ENCODE assay signal across 10 cellular contexts in the genomic region with DNA sequence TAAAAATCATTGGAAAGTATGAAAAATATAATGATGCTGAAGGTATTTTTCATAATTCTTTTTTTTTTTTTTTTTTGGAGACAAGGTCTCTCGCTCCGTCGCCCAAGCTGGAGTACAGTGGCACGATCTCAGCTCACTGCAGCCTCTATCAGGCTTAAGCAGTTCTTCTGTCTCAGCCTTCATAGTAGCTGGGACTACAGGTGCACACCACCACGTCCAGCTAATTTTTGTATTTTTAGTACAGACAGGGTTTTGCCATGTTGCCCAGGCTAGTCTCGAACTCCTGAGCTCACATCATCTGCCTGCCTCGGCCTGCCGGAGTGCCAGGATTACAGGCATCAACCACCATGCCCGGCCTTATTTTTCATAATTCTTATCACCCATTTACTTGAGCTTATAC. TPM values are rescaled to one million over a fixed set of nuclear protein-coding genes. Genes with fewer than 3 reads are reported as not detected.
DNase-seq lines count a peak whose midpoint lies in the region; ATAC-seq and TF ChIP-seq lines count a peak whose summit lies in the region.
"Had no signal": no experiment of that assay in that cellular context is flagged by ENCODE, and none has a peak within 500 bp of the region (broad histone marks: within the 10 kb centered on the region; RNA-seq: fewer than 3 reads in every experiment).

No MANE protein-coding gene starts in this region.

- ATAC-seq in activated CD4-positive, alpha-beta T cell treated with anti-CD3 and anti-CD28 coated beads for 36 hours, result no peak

- H3K27me3 ChIP-seq in layer of hippocampus (ENCODE audit: control insufficient read depth, insufficient read depth, low read length) (no peaks in the 10 kb centered on the region), stomach (no peaks in the 10 kb centered on the region), ovary (no peaks in the 10 kb centered on the region), breast epithelium (no peaks in the 10 kb centered on the region)

- CTCF ChIA-PET in activated CD4-positive, alpha-beta T cell treated with anti-CD3 and anti-CD28 coated beads for 36 hours (lab: Charles Lee), result interaction anchor here (1.0 to 6.0 kb wide), 8 partner anchors 9 to 72 kb away, joined by 3 to 54 read pairs (median 8); no protein-coding TSS in a partner anchor
- CTCF ChIA-PET in activated CD4-positive, alpha-beta memory T cell treated with anti-CD3 and anti-CD28 coated beads for 36 hours (lab: Charles Lee), result interaction anchor here (0.7 to 9.1 kb wide), 8 partner anchors 8 to 308 kb away, joined by 3 to 74 read pairs (median 16); a partner anchor contains a TSS

- H3K27me3 Mint-ChIP-seq in activated CD4-positive, alpha-beta T cell treated with anti-CD3 and anti-CD28 coated beads for 36 hours, result no peaks in the 10 kb centered on the region
- no peaks in the 10 kb centered on the region for H3K27me3 Mint-ChIP-seq in activated CD4-positive, alpha-beta memory T cell treated with anti-CD3 and anti-CD28 coated beads for 36 hours

- DNase-seq in activated CD4-positive, alpha-beta T cell treated with anti-CD3 and anti-CD28 coated beads for 36 hours, result no peak
- DNase-seq in activated CD4-positive, alpha-beta T cell treated with anti-CD3 and anti-CD28 coated beads for 1 hour, result no peak
- DNase-seq in activated CD4-positive, alpha-beta memory T cell treated with anti-CD3 and anti-CD28 coated beads for 36 hours, result no peak
- DNase-seq in stomach (no peak), ovary (no peak), UCSD-AML1 (lab: John Stamatoyannopoulos, UW; ENCODE audit: unreplicated experiment) (no peak), breast epithelium (ENCODE audit: low spot score in 2 of 2) (no peak)
- DNase-seq: head of caudate nucleus, NCI-H2029 treated with DMSO at 0.1 percent for 48 hours had no signal

- H3K27ac ChIP-seq in layer of hippocampus (ENCODE audit: low read depth, low read length), result peak overlapping the region; percentile 63
- peak overlapping the region; percentile 61 to 99 (median 88) for H3K27ac ChIP-seq in stomach
- no peak overlapping the region for H3K27ac ChIP-seq in ovary
- peak overlapping the region in 1 of 2 donors; percentile 62 for H3K27ac ChIP-seq in breast epithelium

- 69 to 79% (median 77%) methylated on average over 9 of the region's 9 CpGs for WGBS in stomach, 5 donors
- WGBS in ovary, 3 donors, result 85 to 87% (median 86%) methylated on average over 9 of the region's 9 CpGs

- intact Hi-C loops in activated CD4-positive, alpha-beta T cell treated with anti-CD3 and anti-CD28 coated beads for 36 hours (cut with DNase I, micrococcal nuclease), result loop anchor here (1.0 to 10.0 kb wide), 6 partner anchors 8 to 1192 kb away; a partner anchor contains a TSS
- intact Hi-C loops in activated CD4-positive, alpha-beta memory T cell treated with anti-CD3 and anti-CD28 coated beads for 36 hours (cut with micrococcal nuclease), result loop anchor here (10.0 kb wide), 1 partner anchor 1192 kb away; no protein-coding TSS in a partner anchor
- intact Hi-C loops in stomach (cut with DNase I; ENCODE audit: low total_unique reads) (no loop called here), ovary (cut with DNase I) (no loop called here), breast epithelium (cut with DNase I; ENCODE audit: low total_unique reads) (no loop called here)

- H3K4me3 Mint-ChIP-seq in activated CD4-positive, alpha-beta T cell treated with anti-CD3 and anti-CD28 coated beads for 36 hours, result peak overlapping the region; percentile 74
- H3K4me3 Mint-ChIP-seq in activated CD4-positive, alpha-beta memory T cell treated with anti-CD3 and anti-CD28 coated beads for 36 hours, result peak overlapping the region; percentile 81

- H3K4me3 ChIP-seq in stomach (no peak overlapping the region), ovary (no peak overlapping the region), breast epithelium (no peak overlapping the region)

- H3K4me1 ChIP-seq in stomach, result peaks cover 77 to 100% (median 95%) of the 10 kb centered on the region in 4 donors
- H3K4me1 ChIP-seq in ovary (ENCODE audit: insufficient read depth), result peaks cover 4% of the 10 kb centered on the region
- peaks cover 0 to under 1% of the 10 kb centered on the region in 2 donors for H3K4me1 ChIP-seq in breast epithelium

- H3K9me3 Mint-ChIP-seq in activated CD4-positive, alpha-beta T cell treated with anti-CD3 and anti-CD28 coated beads for 36 hours (ENCODE audit: low read depth), result no peaks in the 10 kb centered on the region
- no peaks in the 10 kb centered on the region for H3K9me3 Mint-ChIP-seq in activated CD4-positive, alpha-beta memory T cell treated with anti-CD3 and anti-CD28 coated beads for 36 hours

- peaks cover 79% of the 10 kb centered on the region for H3K36me3 Mint-ChIP-seq in activated CD4-positive, alpha-beta T cell treated with anti-CD3 and anti-CD28 coated beads for 36 hours (ENCODE audit: low read depth)
- peaks cover 73% of the 10 kb centered on the region for H3K36me3 Mint-ChIP-seq in activated CD4-positive, alpha-beta memory T cell treated with anti-CD3 and anti-CD28 coated beads for 36 hours

- H3K4me1 Mint-ChIP-seq in activated CD4-positive, alpha-beta T cell treated with anti-CD3 and anti-CD28 coated beads for 36 hours, result peaks cover 94% of the 10 kb centered on the region
- H3K4me1 Mint-ChIP-seq in activated CD4-positive, alpha-beta memory T cell treated with anti-CD3 and anti-CD28 coated beads for 36 hours (ENCODE audit: low read depth), result peaks cover 90% of the 10 kb centered on the region

- TF ChIP-seq CTCF in stomach (IDR thresholded peaks at IDR 0.05) (no peak), ovary (IDR thresholded peaks at IDR 0.05) (no peak), breast epithelium (IDR thresholded peaks at IDR 0.05) (no peak)

- TF ChIP-seq POLR2A in stomach (IDR thresholded peaks at IDR 0.05) (no peak), ovary (IDR thresholded peaks at IDR 0.05) (no peak), breast epithelium (IDR thresholded peaks at IDR 0.05) (no peak)

- POLR2A ChIA-PET in activated CD4-positive, alpha-beta T cell treated with anti-CD3 and anti-CD28 coated beads for 36 hours (lab: Charles Lee), result interaction anchor here (0.6 to 7.2 kb wide), 7 partner anchors 8 to 224 kb away, joined by 3 to 88 read pairs (median 13); a partner anchor contains a TSS
- POLR2A ChIA-PET in activated CD4-positive, alpha-beta memory T cell treated with anti-CD3 and anti-CD28 coated beads for 36 hours (lab: Charles Lee), result interaction anchor here (1.0 to 12.1 kb wide), 7 partner anchors 6 to 224 kb away, joined by 3 to 176 read pairs (median 23); a partner anchor contains a TSS

- peaks cover 0 to 8% (median 3%) of the 10 kb centered on the region in 4 donors for H3K36me3 ChIP-seq in stomach
- H3K36me3 ChIP-seq in ovary, result no peaks in the 10 kb centered on the region
- H3K36me3 ChIP-seq in breast epithelium, result no peaks in the 10 kb centered on the region

- H3K9me3 ChIP-seq in stomach, result no peaks in the 10 kb centered on the region
- no peaks in the 10 kb centered on the region for H3K9me3 ChIP-seq in ovary
- H3K9me3 ChIP-seq in breast epithelium, result no peaks in the 10 kb centered on the region

- TF ChIP-seq EP300 in stomach (IDR thresholded peaks at IDR 0.05) (no peak), ovary (IDR thresholded peaks at IDR 0.05) (no peak)

- H3K27ac Mint-ChIP-seq in activated CD4-positive, alpha-beta T cell treated with anti-CD3 and anti-CD28 coated beads for 36 hours, result peak overlapping the region; percentile 100
- peak overlapping the region; percentile 100 for H3K27ac Mint-ChIP-seq in activated CD4-positive, alpha-beta memory T cell treated with anti-CD3 and anti-CD28 coated beads for 36 hours

RNA-seq across cellular contexts. Expression of a gene that starts 13.3 kb away (rescaled TPM):
- total RNA-seq in activated CD4-positive, alpha-beta T cell treated with anti-CD3 and anti-CD28 coated beads for 36 hours, result 100 to 1,000 TPM; 241 to 258 TPM
- 100 to 1,000 TPM; 250 to 254 TPM for total RNA-seq in activated CD4-positive, alpha-beta memory T cell treated with anti-CD3 and anti-CD28 coated beads for 36 hours
- total RNA-seq in stomach, result 10 to 100 TPM; 21.6 to 58.0 (median 35.9) TPM
- 10 to 100 TPM; 22.4 to 50.4 (median 27.8) TPM for polyA plus RNA-seq in stomach
- total RNA-seq in ovary, result 10 to 100 TPM; 11.6 to 25.7 (median 15.4) TPM
- polyA plus RNA-seq in ovary, result 10 to 100 TPM; 10.7 to 72.0 TPM
- total RNA-seq in breast epithelium, result 10 to 100 TPM; 27.2 to 64.2 (median 33.1) TPM

Comparison
In these comparisons a context has a peak if more than half of its experiments do, and no peak if none do; other contexts are left out.
1. H3K27ac ChIP-seq: peak in layer of hippocampus (single experiment) and stomach (5 of 5); none in ovary (0 of 2).
2. intact Hi-C loops: an anchor here in activated CD4-positive, alpha-beta T cell treated with anti-CD3 and anti-CD28 coated beads for 36 hours (1.0 to 10.0 kb wide) and activated CD4-positive, alpha-beta memory T cell treated with anti-CD3 and anti-CD28 coated beads for 36 hours (10.0 kb wide); none called in stomach, ovary and breast epithelium.